ENCODE assay signal across 5 cellular contexts in the genomic region with DNA sequence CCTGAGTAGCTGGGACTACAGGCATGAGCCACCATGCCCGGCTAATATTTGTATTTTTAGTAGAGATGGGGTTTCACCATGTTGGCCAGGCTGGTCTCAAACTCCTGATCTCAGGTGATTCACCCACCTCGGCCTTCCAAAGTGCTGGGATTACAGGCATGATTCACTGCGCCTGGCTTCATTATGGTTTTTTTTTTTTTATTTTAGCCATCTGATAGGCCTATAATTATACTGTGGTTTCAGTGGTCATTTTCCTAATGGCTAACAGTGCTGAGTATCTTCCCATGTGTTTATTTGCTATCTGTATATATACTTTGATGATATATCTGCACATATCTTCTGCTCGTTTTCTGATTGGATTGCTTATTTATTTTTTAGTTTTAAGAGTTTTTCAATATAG. TPM values are rescaled to one million over a fixed set of nuclear protein-coding genes. Genes with fewer than 3 reads are reported as not detected.
"Had no signal": no experiment of that assay in that cellular context is flagged by ENCODE, and none has a peak within 500 bp of the region (broad histone marks: within the 10 kb centered on the region; RNA-seq: fewer than 3 reads in every experiment).

No MANE protein-coding gene starts in this region.

RNA-seq across cellular contexts. Expression of gene OTOA, which starts 10.7 kb away (rescaled TPM):
- total RNA-seq: left ventricle myocardium superior, smooth muscle cell had no signal
- polyA plus RNA-seq: hepatocyte, smooth muscle cell had no signal

RNA-seq across cellular contexts. Expression of gene IGSF6, which starts 22.0 kb away (rescaled TPM):
- total RNA-seq: lung microvascular endothelial cell, osteocyte, smooth muscle cell had no signal
